8 cellular contexts compared by ENCODE assay signal in the genomic region with DNA sequence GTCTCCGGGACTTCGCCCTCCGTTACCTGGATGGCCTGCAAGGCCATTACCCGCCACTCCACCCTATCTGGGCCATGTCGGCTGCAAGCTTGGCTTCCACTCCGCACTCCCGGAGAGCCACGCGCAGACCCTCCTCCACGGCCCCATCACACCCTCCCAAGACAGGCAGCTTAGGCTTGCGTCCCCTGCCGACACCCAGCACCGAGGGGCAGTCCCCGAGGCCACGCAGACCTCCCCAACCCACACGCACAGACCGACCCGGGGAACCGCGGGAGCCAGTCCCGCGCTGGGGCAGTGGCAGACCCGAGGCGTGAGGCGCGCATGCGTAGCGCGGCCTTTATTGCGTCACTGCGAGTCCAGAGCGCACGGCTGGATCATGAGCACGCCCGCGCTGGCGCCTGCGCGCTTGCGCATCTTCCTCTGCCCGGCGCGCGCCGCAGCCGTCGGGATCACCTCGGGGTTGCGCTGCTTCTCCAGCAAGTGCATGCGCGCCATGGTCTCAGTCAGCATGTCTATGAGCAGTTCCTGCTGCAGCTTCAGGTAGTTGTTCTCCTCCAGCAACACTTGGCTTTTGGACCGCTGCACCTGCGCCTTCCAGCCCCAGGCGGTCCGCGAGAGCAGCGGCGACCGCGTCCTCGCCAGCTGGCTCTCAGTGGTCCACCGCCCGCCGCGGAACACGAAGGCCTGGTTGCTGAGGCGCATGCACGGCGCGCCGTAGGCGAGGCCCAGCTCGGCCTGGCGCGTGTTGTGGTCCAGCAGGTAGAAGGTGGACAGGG. TPM values are rescaled to one million over a fixed set of nuclear protein-coding genes. Genes with fewer than 3 reads are reported as not detected.
DNase-seq lines count a peak whose midpoint lies in the region; ATAC-seq and TF ChIP-seq lines count a peak whose summit lies in the region.

No MANE protein-coding gene starts in this region.

- no peaks in the 10 kb centered on the region for H3K27me3 Mint-ChIP-seq in T-helper 1 cell treated with Interleukin-12 subunit alpha and Interleukin-12 subunit beta and Interleukin-4 antibody, amounts not matched to agents 30 μg/mL and 1 μg/mL, for 36 hours (ENCODE audit: low read depth)

- intact Hi-C loops in prostate gland (cut with DNase I): loop anchor here (2.0 kb wide), 2 partner anchors 20 to 54 kb away; partner anchors contain the start of genes CANX and MAML1

- TF ChIP-seq CTCF in right atrium auricular region (IDR thresholded peaks at IDR 0.05): no peak
- TF ChIP-seq CTCF in prostate gland (IDR thresholded peaks at IDR 0.05): peak in 1 of 4 experiments; percentile 29

- H3K36me3 Mint-ChIP-seq in T-helper 1 cell treated with Interleukin-12 subunit alpha and Interleukin-12 subunit beta and Interleukin-4 antibody, amounts not matched to agents 30 μg/mL and 1 μg/mL, for 36 hours (ENCODE audit: low read depth): peaks cover 13% of the 10 kb centered on the region

- DNase-seq in NCI-H1694 (lab: John Stamatoyannopoulos, UW): peak; percentile 82
- DNase-seq in right atrium auricular region (ENCODE audit: low spot score): peak; percentile 96
- DNase-seq in prostate gland (ENCODE audit: low spot score): peak; percentile 94
- DNase-seq in ureter (ENCODE audit: low spot score): peak; percentile 94

- peak; percentile 82 for TF ChIP-seq POLR2A in prostate gland (IDR thresholded peaks at IDR 0.05)

- WGBS in prostate gland: 1% methylated on average over 72 of the region's 75 CpGs

- no peaks in the 10 kb centered on the region for H3K9me3 ChIP-seq in right atrium auricular region
- H3K9me3 ChIP-seq in prostate gland: no peaks in the 10 kb centered on the region

- H3K36me3 ChIP-seq in right atrium auricular region (no peaks in the 10 kb centered on the region), prostate gland (no peaks in the 10 kb centered on the region)

- peak overlapping the region; percentile 97 for H3K4me3 Mint-ChIP-seq in T-helper 1 cell treated with Interleukin-12 subunit alpha and Interleukin-12 subunit beta and Interleukin-4 antibody, amounts not matched to agents 30 μg/mL and 1 μg/mL, for 36 hours

- peak overlapping the region; percentile 98 for H3K27ac Mint-ChIP-seq in T-helper 1 cell treated with Interleukin-12 subunit alpha and Interleukin-12 subunit beta and Interleukin-4 antibody, amounts not matched to agents 30 μg/mL and 1 μg/mL, for 36 hours

- no peaks in the 10 kb centered on the region for H3K9me3 Mint-ChIP-seq in T-helper 1 cell treated with Interleukin-12 subunit alpha and Interleukin-12 subunit beta and Interleukin-4 antibody, amounts not matched to agents 30 μg/mL and 1 μg/mL, for 36 hours

- H3K27ac ChIP-seq in angular gyrus (ENCODE audit: low read depth, low read length) (peak overlapping the region; percentile 77), right atrium auricular region (peak overlapping the region; percentile 90 to 91), prostate gland (peak overlapping the region; percentile 86 to 87)

- ATAC-seq in GM18498 (IDR thresholded peaks at IDR 0.05; ENCODE audit: unreplicated experiment): peak; percentile 93
- peak; percentile 88 for ATAC-seq in HG02884 (IDR thresholded peaks at IDR 0.05; ENCODE audit: unreplicated experiment)

- H3K4me1 ChIP-seq in right atrium auricular region (peaks cover 0 to 19% of the 10 kb centered on the region in 2 donors), prostate gland (replicated peaks) (peaks cover 4% of the 10 kb centered on the region)

- H3K27me3 ChIP-seq in right atrium auricular region (no peaks in the 10 kb centered on the region), prostate gland (replicated peaks; ENCODE audit: insufficient read depth) (no peaks in the 10 kb centered on the region)

- H3K4me3 ChIP-seq in right atrium auricular region (peak overlapping the region; percentile 73 to 88), prostate gland (peak overlapping the region; percentile 64 to 79)

- H3K4me1 Mint-ChIP-seq in T-helper 1 cell treated with Interleukin-12 subunit alpha and Interleukin-12 subunit beta and Interleukin-4 antibody, amounts not matched to agents 30 μg/mL and 1 μg/mL, for 36 hours (ENCODE audit: low read depth): peaks cover 20% of the 10 kb centered on the region

RNA-seq across cellular contexts. Expression of gene CBY3, which starts 2.4 kb away (rescaled TPM):
- not detected for total RNA-seq in right atrium auricular region
- 1 to 10 TPM in 1 of 2 donors, not detected in 1; 5.0 TPM for total RNA-seq in prostate gland
- not detected for total RNA-seq in ureter

RNA-seq across cellular contexts. Expression of gene CANX, which starts 20.3 kb away (rescaled TPM):
- total RNA-seq in right atrium auricular region (100 to 1,000 TPM; 288 to 297 TPM), prostate gland (100 to 1,000 TPM; 341 to 468 TPM), ureter (584 TPM)

RNA-seq across cellular contexts. Expression of gene MAML1, which starts 54.2 kb away (rescaled TPM):
- 10 to 100 TPM; 10.8 to 16.6 TPM for total RNA-seq in right atrium auricular region
- total RNA-seq in prostate gland: 10 to 100 TPM; 33.9 to 54.7 TPM
- 37.7 TPM for total RNA-seq in ureter

RNA-seq across cellular contexts. Expression of gene HNRNPH1, which starts 55.0 kb away (rescaled TPM):
- 100 to 1,000 TPM; 104 to 146 TPM for total RNA-seq in right atrium auricular region
- total RNA-seq in prostate gland: 100 to 1,000 TPM; 260 to 398 TPM
- total RNA-seq in ureter: 787 TPM

Comparison
In these comparisons a context has a peak if more than half of its experiments do, and no peak if none do; other contexts are left out.
1. Peak in every context shown above with its lines: DNase-seq, ATAC-seq, H3K4me3 ChIP-seq and H3K27ac ChIP-seq.